ENCODE assay signal across 3 cellular contexts in genomic region chr2:86839462-86839861, GRCh38. TPM values are rescaled to one million over a fixed set of nuclear protein-coding genes. Genes with fewer than 3 reads are reported as not detected.
"Had no signal": no experiment of that assay in that cellular context is flagged by ENCODE, and none has a peak within 500 bp of the region (broad histone marks: within the 10 kb centered on the region; RNA-seq: fewer than 3 reads in every experiment).

No MANE protein-coding gene starts in this region.

RNA-seq across cellular contexts. Expression of gene CD8B, which starts 22.2 kb away (rescaled TPM):
- total RNA-seq: astrocyte, foreskin keratinocyte, osteocyte had no signal

RNA-seq across cellular contexts. Expression of gene CD8A, which starts 48.7 kb away (rescaled TPM):
- total RNA-seq: osteocyte had no signal
